19 cellular contexts compared by ENCODE assay signal in genomic region chr17:61849674-61850073, GRCh38. TPM values are rescaled to one million over a fixed set of nuclear protein-coding genes. Genes with fewer than 3 reads are reported as not detected.
DNase-seq lines count a peak whose midpoint lies in the region; ATAC-seq, FAIRE-seq and TF ChIP-seq lines count a peak whose summit lies in the region.
"Had no signal": no experiment of that assay in that cellular context is flagged by ENCODE, and none has a peak within 500 bp of the region (broad histone marks: within the 10 kb centered on the region; RNA-seq: fewer than 3 reads in every experiment).

No MANE protein-coding gene starts in this region.

- H3K36me3 Mint-ChIP-seq in nephron (ENCODE audit: low read depth) (peaks cover 27% of the 10 kb centered on the region), T-cell (peaks cover 18% of the 10 kb centered on the region)

- H3K27ac Mint-ChIP-seq in nephron (peak overlapping the region; percentile 58 to 91 (median 62)), T-cell (no peak overlapping the region)

- FAIRE-seq in D721Med (lab: Jason Lieb, UNC) = peak; percentile 58
- FAIRE-seq: A204.1, HTR-8/SVneo had no signal

- H3K9me3 Mint-ChIP-seq in nephron = no peaks in the 10 kb centered on the region
- H3K9me3 Mint-ChIP-seq in T-cell = no peaks in the 10 kb centered on the region

- no peak overlapping the region for H3K4me3 ChIP-seq in epithelial cell of esophagus (ENCODE audit: low read length)
- H3K4me3 ChIP-seq: HAP-1, PC-9, SJCRH30 had no signal

- no peak for ATAC-seq in T-cell (replicated peaks in 1 of 4)
- no peak for ATAC-seq in GM18858 (IDR thresholded peaks at IDR 0.05; ENCODE audit: unreplicated experiment)

- TF ChIP-seq CTCF in D721Med (IDR thresholded peaks at IDR 0.05; ENCODE audit: insufficient read depth, missing control alignments) (no peak), epithelial cell of esophagus (IDR thresholded peaks at IDR 0.05; ENCODE audit: insufficient read depth, low read depth, low read length, missing control alignments) (no peak), nephron (IDR thresholded peaks at IDR 0.05; ENCODE audit: unreplicated experiment in 3 of 3) (no peak)

- DNase-seq in D721Med (ENCODE audit: insufficient read length, low spot score) (peak; percentile 21), NCI-H82 (lab: John Stamatoyannopoulos, UW) (peak; percentile 71), epithelial cell of esophagus (ENCODE audit: low read depth) (peak; percentile 11), T-cell (no peak), DMS53 (lab: John Stamatoyannopoulos, UW) (no peak), GM19238 (ENCODE audit: insufficient read length, low spot score) (no peak)
- DNase-seq: C1 segment of cervical spinal cord, DMS 273 treated with DMSO at 0.1 percent for 48 hours, NCI-H1417 treated with DMSO at 0.1 percent for 48 hours, NCI-H2029, NCI-H2171, NCI-H446, PC-9, SJCRH30 had no signal

- POLR2A ChIA-PET in T-cell (lab: Charles Lee) = no interaction called here

- CTCF ChIA-PET in T-cell (lab: Charles Lee) = no interaction called here

- H3K27me3 Mint-ChIP-seq in nephron (ENCODE audit: low read depth) (no peaks in the 10 kb centered on the region), T-cell (no peaks in the 10 kb centered on the region)

- no peak overlapping the region for H3K4me3 Mint-ChIP-seq in nephron
- H3K4me3 Mint-ChIP-seq in T-cell = no peak overlapping the region

- H3K4me1 Mint-ChIP-seq in nephron (peaks cover 6% of the 10 kb centered on the region), T-cell (no peaks in the 10 kb centered on the region)

RNA-seq across cellular contexts. Expression of gene BRIP1, which starts 13.7 kb away (rescaled TPM):
- 1 to 10 TPM; 1.4 to 3.5 (median 1.7) TPM for total RNA-seq in T-cell

Comparison
In these comparisons a context has a peak if more than half of its experiments do, and no peak if none do; other contexts are left out.
1. DNase-seq: peak in D721Med (single experiment), NCI-H82 (single experiment) and epithelial cell of esophagus (single experiment); none in T-cell (0 of 34), DMS53 (single experiment) and GM19238 (single experiment).
2. H3K27ac Mint-ChIP-seq: peak in nephron (3 of 3); none in T-cell (0 of 2).